ENCODE assay signal across 20 cellular contexts in genomic region chr10:132406181-132406580, GRCh38. TPM values are rescaled to one million over a fixed set of nuclear protein-coding genes. Genes with fewer than 3 reads are reported as not detected.
DNase-seq lines count a peak whose midpoint lies in the region; ATAC-seq and TF ChIP-seq lines count a peak whose summit lies in the region.
"Had no signal": no experiment of that assay in that cellular context is flagged by ENCODE, and none has a peak within 500 bp of the region (broad histone marks: within the 10 kb centered on the region; RNA-seq: fewer than 3 reads in every experiment).

No MANE protein-coding gene starts in this region.

- H2AFZ ChIP-seq in parathyroid adenoma, result no peak overlapping the region

- H3K79me2 ChIP-seq in parathyroid adenoma, result peaks cover 67% of the 10 kb centered on the region

- no peak for TF ChIP-seq CTCF in 22Rv1 (IDR thresholded peaks at IDR 0.05)
- TF ChIP-seq CTCF in esophagus squamous epithelium (IDR thresholded peaks at IDR 0.05), result no peak
- TF ChIP-seq CTCF in parathyroid adenoma (IDR thresholded peaks at IDR 0.05), result no peak

- POLR2A ChIA-PET in activated CD4-positive, alpha-beta memory T cell treated with anti-CD3 and anti-CD28 coated beads, Interleukin-2, amount 10 ng/mL, durations not matched to agents 7 days and 5 days (lab: Charles Lee), result no interaction called here

- H3K4me1 ChIP-seq in esophagus squamous epithelium, result peaks cover 52 to 96% (median 64%) of the 10 kb centered on the region in 3 donors
- H3K4me1 ChIP-seq in parathyroid adenoma, result peaks cover 42% of the 10 kb centered on the region

- H3K9me3 Mint-ChIP-seq in IgD-negative memory B cell, result no peaks in the 10 kb centered on the region
- no peaks in the 10 kb centered on the region for H3K9me3 Mint-ChIP-seq in activated CD4-positive, alpha-beta memory T cell treated with anti-CD3 and anti-CD28 coated beads, Interleukin-2, amount 10 ng/mL, durations not matched to agents 7 days and 5 days
- H3K9me3 Mint-ChIP-seq: activated T-cell treated with anti-CD3 and anti-CD28 coated beads, Interleukin-2, amount 50 U/mL, for 24 hours; CD8-positive, alpha-beta T cell; central memory CD8-positive, alpha-beta T cell had no signal

- H3K4me3 ChIP-seq in esophagus squamous epithelium, result no peak overlapping the region
- no peak overlapping the region for H3K4me3 ChIP-seq in parathyroid adenoma (ENCODE audit: low read depth, low read length)

- no peak for TF ChIP-seq POLR2A in esophagus squamous epithelium (IDR thresholded peaks at IDR 0.05)

- intact Hi-C loops in esophagus squamous epithelium (cut with DNase I), result loop anchor here (5.0 kb wide), 1 partner anchor 41 kb away; no protein-coding TSS in a partner anchor

- H3K4me1 Mint-ChIP-seq in IgD-negative memory B cell, result peaks cover 3 to 16% (median 9%) of the 10 kb centered on the region in 3 donors
- peaks cover 7% of the 10 kb centered on the region for H3K4me1 Mint-ChIP-seq in activated CD4-positive, alpha-beta memory T cell treated with anti-CD3 and anti-CD28 coated beads, Interleukin-2, amount 10 ng/mL, durations not matched to agents 7 days and 5 days

- peaks cover 18 to 31% (median 19%) of the 10 kb centered on the region in 3 donors for H3K36me3 ChIP-seq in esophagus squamous epithelium
- no peaks in the 10 kb centered on the region for H3K36me3 ChIP-seq in parathyroid adenoma (ENCODE audit: control insufficient read depth, insufficient read depth, low read length)

- H3K27me3 ChIP-seq in esophagus squamous epithelium, result no peaks in the 10 kb centered on the region
- no peaks in the 10 kb centered on the region for H3K27me3 ChIP-seq in parathyroid adenoma (ENCODE audit: control insufficient read depth, insufficient read depth, low read length)

- 80 to 99% methylated on average over 2 to 13 of the region's 17 CpGs for WGBS in esophagus squamous epithelium, 2 donors

- no peaks in the 10 kb centered on the region for H3K9me3 ChIP-seq in esophagus squamous epithelium
- no peaks in the 10 kb centered on the region for H3K9me3 ChIP-seq in parathyroid adenoma (ENCODE audit: control insufficient read depth, low read length)

- in situ Hi-C loops in G401 (cut with HindIII; ENCODE audit: low sequenced_read_pairs), result no loop called here

- DNase-seq in esophagus squamous epithelium (lab: John Stamatoyannopoulos, UW), result no peak
- no peak for DNase-seq in activated CD4-positive, alpha-beta memory T cell treated with anti-CD3 and anti-CD28 coated beads, Interleukin-2, amount 10 ng/mL, durations not matched to agents 7 days and 5 days
- DNase-seq in G401 (ENCODE audit: low spot score), result no peak
- no peak for DNase-seq in putamen (ENCODE audit: low spot score)
- DNase-seq: activated naive CD4-positive, alpha-beta T cell treated with Interleukin-2 at 50 U/mL for 16 hours; activated T-cell treated with anti-CD3 and anti-CD28 coated beads, Interleukin-2, amount 50 U/mL, for 24 hours; CD8-positive, alpha-beta T cell; DND-41; erythroblast; foreskin melanocyte; NCI-H1092; NCI-H2081; NK-92 treated with Interleukin-12 subunit alpha and Interleukin-12 subunit beta, amount 100 ng/mL, for 24 hours; T-helper 9 cell had no signal

- no peak for ATAC-seq in HG03159 (IDR thresholded peaks at IDR 0.05; ENCODE audit: unreplicated experiment)
- ATAC-seq: CD8-positive, alpha-beta T cell; HCT116 had no signal

- H3K27ac ChIP-seq in 22Rv1 (peak overlapping the region; percentile 91), esophagus squamous epithelium (peak overlapping the region; percentile 88 to 95 (median 91)), parathyroid adenoma (peak overlapping the region; percentile 100)

- H3K4me2 ChIP-seq in parathyroid adenoma (ENCODE audit: low read length), result no peak overlapping the region

- H3K9ac ChIP-seq in parathyroid adenoma, result no peak overlapping the region

- H3K27me3 Mint-ChIP-seq in IgD-negative memory B cell, result no peaks in the 10 kb centered on the region
- H3K27me3 Mint-ChIP-seq in activated CD4-positive, alpha-beta memory T cell treated with anti-CD3 and anti-CD28 coated beads, Interleukin-2, amount 10 ng/mL, durations not matched to agents 7 days and 5 days, result no peaks in the 10 kb centered on the region
- H3K27me3 Mint-ChIP-seq: activated T-cell treated with anti-CD3 and anti-CD28 coated beads, Interleukin-2, amount 50 U/mL, for 24 hours; central memory CD8-positive, alpha-beta T cell had no signal

- peak overlapping the region; percentile 10 to 67 (median 56) for H3K27ac Mint-ChIP-seq in IgD-negative memory B cell
- H3K27ac Mint-ChIP-seq in activated CD4-positive, alpha-beta memory T cell treated with anti-CD3 and anti-CD28 coated beads, Interleukin-2, amount 10 ng/mL, durations not matched to agents 7 days and 5 days, result no peak overlapping the region
- H3K27ac Mint-ChIP-seq: activated T-cell treated with anti-CD3 and anti-CD28 coated beads, Interleukin-2, amount 50 U/mL, for 24 hours; CD8-positive, alpha-beta T cell had no signal

- no peaks in the 10 kb centered on the region for H3K36me3 Mint-ChIP-seq in IgD-negative memory B cell
- no peaks in the 10 kb centered on the region for H3K36me3 Mint-ChIP-seq in activated CD4-positive, alpha-beta memory T cell treated with anti-CD3 and anti-CD28 coated beads, Interleukin-2, amount 10 ng/mL, durations not matched to agents 7 days and 5 days (ENCODE audit: low read depth)

- CTCF ChIA-PET in activated CD4-positive, alpha-beta memory T cell treated with anti-CD3 and anti-CD28 coated beads, Interleukin-2, amount 10 ng/mL, durations not matched to agents 7 days and 5 days (lab: Charles Lee), result interaction anchor here (1.1 kb wide), 1 partner anchor 8 kb away, joined by 3 read pairs; no protein-coding TSS in a partner anchor

- peak overlapping the region in 2 of 4 donors; percentile 7 to 81 for H3K4me3 Mint-ChIP-seq in IgD-negative memory B cell
- no peak overlapping the region for H3K4me3 Mint-ChIP-seq in activated CD4-positive, alpha-beta memory T cell treated with anti-CD3 and anti-CD28 coated beads, Interleukin-2, amount 10 ng/mL, durations not matched to agents 7 days and 5 days
- H3K4me3 Mint-ChIP-seq: activated T-cell treated with anti-CD3 and anti-CD28 coated beads, Interleukin-2, amount 50 U/mL, for 24 hours; CD8-positive, alpha-beta T cell; central memory CD8-positive, alpha-beta T cell had no signal

RNA-seq across cellular contexts. Expression of gene PWWP2B, which starts 9.2 kb away (rescaled TPM):
- polyA plus RNA-seq in IgD-negative memory B cell, result 9.0 TPM
- total RNA-seq in esophagus squamous epithelium, result 10 to 100 TPM; 14.9 to 27.3 (median 16.7) TPM
- 1 to 10 TPM; 5.5 to 6.3 TPM for total RNA-seq in activated CD4-positive, alpha-beta memory T cell treated with anti-CD3 and anti-CD28 coated beads, Interleukin-2, amount 10 ng/mL, durations not matched to agents 7 days and 5 days
- 24.5 and 27.6 TPM in 2 replicates for total RNA-seq in G401 (2014; rRNA removed; shearing (Covaris generic))
